ENCODE assay signal across 1 cellular context in the genomic region with DNA sequence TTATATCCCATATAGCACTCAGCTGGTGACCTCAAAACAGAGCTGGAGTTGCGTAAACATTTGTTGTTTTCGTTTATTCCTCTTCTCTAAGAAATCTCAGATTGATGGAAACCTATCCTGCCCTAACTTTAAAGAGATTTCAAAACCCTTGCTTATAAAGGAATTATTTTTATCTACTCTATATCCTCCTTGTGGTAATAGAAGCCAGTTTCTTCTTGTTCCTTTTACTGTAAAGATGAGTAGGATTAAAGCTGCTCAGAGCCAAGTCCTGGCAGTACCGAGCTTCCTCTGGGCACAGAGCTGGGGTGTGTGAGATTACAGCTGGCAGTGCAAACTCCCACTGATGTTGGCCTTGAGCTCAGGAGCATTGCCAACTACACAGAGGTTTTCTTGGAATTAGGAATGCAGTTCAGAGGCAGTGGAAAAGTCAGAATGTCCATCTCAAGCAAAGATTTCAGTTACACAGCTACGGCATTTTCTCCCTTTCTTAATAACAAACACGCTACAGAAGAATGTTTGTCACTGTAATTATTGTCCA.
TF ChIP-seq lines count a peak whose summit lies in the region.

No MANE protein-coding gene starts in this region.

TF ChIP-seq in endothelial cell of umbilical vein, 7 proteins besides CTCF, POLR2A, EP300 and RAD21 (continued from another document):
- no peak for TF ChIP-seq JUN (IDR thresholded peaks at IDR 0.05; ENCODE audit: borderline replicate concordance, insufficient read depth, insufficient read length, low read depth)
- no peak for TF ChIP-seq FOS (IDR thresholded peaks at IDR 0.05; ENCODE audit: borderline replicate concordance, insufficient read depth, low read length)
- TF ChIP-seq GATA2 (IDR thresholded peaks at IDR 0.05; ENCODE audit: insufficient read depth, insufficient read length, low read depth, low read length): no peak
